Comparison of ENCODE assay signal across 18 cellular contexts in the genomic region with DNA sequence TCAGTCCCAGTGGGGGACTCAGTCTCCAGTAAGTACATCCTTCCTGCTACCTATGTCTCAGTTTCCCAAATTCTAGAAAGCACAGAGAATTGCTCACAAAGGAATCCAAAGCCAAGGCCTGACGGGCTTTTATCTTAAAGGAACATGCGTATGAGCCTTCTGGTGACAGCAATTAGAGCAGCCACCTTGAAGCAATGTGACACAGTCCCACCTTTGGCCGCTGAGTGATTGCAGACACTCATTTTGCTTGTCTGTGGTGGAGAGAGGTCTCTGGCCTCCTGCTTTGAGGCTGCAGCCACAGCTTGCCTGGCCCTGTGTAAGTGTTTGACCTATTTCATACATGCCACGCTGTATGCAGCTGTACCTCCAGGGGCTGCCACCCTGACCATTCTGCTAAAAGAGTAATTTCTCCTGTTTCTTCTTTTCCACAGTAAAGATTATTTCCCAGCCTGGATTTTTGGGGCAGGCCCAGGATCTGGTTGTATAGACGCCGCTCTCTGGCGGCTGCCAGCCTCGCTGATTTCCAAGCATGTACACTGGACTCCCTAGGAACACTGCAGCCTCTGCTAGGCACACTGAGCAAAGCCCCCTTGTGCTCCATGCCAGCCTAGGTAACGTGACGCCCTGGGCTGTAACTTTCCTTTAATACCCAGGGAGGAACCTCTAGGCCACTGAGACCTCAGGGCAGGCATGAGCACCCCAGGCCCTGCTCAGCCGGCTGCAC. TPM values are rescaled to one million over a fixed set of nuclear protein-coding genes. Genes with fewer than 3 reads are reported as not detected.
DNase-seq lines count a peak whose midpoint lies in the region; ATAC-seq, FAIRE-seq and TF ChIP-seq lines count a peak whose summit lies in the region.
"Had no signal": no experiment of that assay in that cellular context is flagged by ENCODE, and none has a peak within 500 bp of the region (broad histone marks: within the 10 kb centered on the region; RNA-seq: fewer than 3 reads in every experiment).

No MANE protein-coding gene starts in this region.

- CTCF ChIA-PET in K562 (lab: Yijun Ruan, JAX; ENCODE audit: low intra/inter-chr PET ratio): no interaction called here

- BruUV-seq in K562 (replicated peaks; lab: Mats Ljungman, UMichigan): no TSS peak

- DNase-seq in T-helper 2 cell treated with Interferon-gamma antibody and Interleukin-4, amounts not matched to agents 5 μg/mL and 100 μg/mL, for 36 hours (ENCODE audit: low spot score): no peak
- DNase-seq in T-helper 2 cell: no peak
- peak; percentile 23 to 79 (median 32) for DNase-seq in K562 (ENCODE audit: extremely low read depth in 1 of 4, low spot score in 3 of 4)
- no peak for DNase-seq in neural progenitor cell (ENCODE audit: low spot score)
- DNase-seq in stimulated activated naive CD4-positive, alpha-beta T cell treated with Interleukin-2 at 50 U/mL for 16 hours (lab: John Stamatoyannopoulos, UW): no peak
- no peak for DNase-seq in left lung
- no peak for DNase-seq in ACHN

- peak overlapping the region; percentile 12; the same call in 1 of the 2 replicates for H3K4me2 ChIP-seq in K562 (ENCODE audit: insufficient read depth, low read length)
- H3K4me2 ChIP-seq in neural progenitor cell: no peak overlapping the region
- H3K4me2 ChIP-seq: KMS-11 had no signal

- intact Hi-C loops in K562 (cut with micrococcal nuclease) (no loop called here), left lung (cut with DNase I) (no loop called here)

- H3K27me3 ChIP-seq in HUES48 (ENCODE audit: control insufficient read depth, insufficient read depth, low read length) (no peaks in the 10 kb centered on the region), K562 (ENCODE audit: control insufficient read depth in 2 of 2, insufficient read depth in 2 of 2, low read length in 2 of 2) (no peaks in the 10 kb centered on the region), neural progenitor cell (peaks cover 4% of the 10 kb centered on the region), left lung (peaks cover 0 to 36% of the 10 kb centered on the region in 2 donors)

- H3K79me2 ChIP-seq in K562 (ENCODE audit: control insufficient read depth, insufficient read depth, low read length) (peaks cover 7% of the 10 kb centered on the region; the same call in 1 of the 3 replicates), neural progenitor cell (ENCODE audit: low read depth) (no peaks in the 10 kb centered on the region)
- H3K79me2 ChIP-seq: parathyroid adenoma had no signal

- H2AFZ ChIP-seq in K562 (ENCODE audit: low read depth, low read length) (no peak overlapping the region), neural progenitor cell (replicated peaks) (peak overlapping the region; percentile 85)
- H2AFZ ChIP-seq: parathyroid adenoma had no signal

- no peak for TF ChIP-seq POLR2A in K562 (conservative IDR thresholded peaks at IDR 0.05)

- 60% methylated on average over 10 of the region's 11 CpGs for WGBS in K562 (ENCODE audit: insufficient coverage, low coverage, missing lambda C conversion rate)

- in situ Hi-C loops in K562 (cut with MboI): no loop called here
- in situ Hi-C loops in ACHN (cut with HindIII; ENCODE audit: low pct_ligation_motif_present, low pct_unique_long_range_greater_than_20kb, low sequenced_read_pairs): no loop called here

- ATAC-seq in K562 (peak; percentile 63), left lung (no peak)
- ATAC-seq: Right ventricle myocardium inferior had no signal

- H3K9ac ChIP-seq in HUES48 (ENCODE audit: low read depth, low read length) (no peak overlapping the region), K562 (ENCODE audit: insufficient read depth in 1 of 2, low read depth in 2 of 2, low read length in 2 of 2) (peak overlapping the region in 1 of 2 experiments; percentile 75; a peak in 2 of 4 replicates), neural progenitor cell (no peak overlapping the region)
- H3K9ac ChIP-seq: KMS-11, parathyroid adenoma had no signal

- H3K36me3 ChIP-seq in HUES48 (ENCODE audit: control insufficient read depth, insufficient read depth, low read length) (no peaks in the 10 kb centered on the region), K562 (ENCODE audit: control insufficient read depth, insufficient read depth, low read length) (peaks cover 92% of the 10 kb centered on the region), neural progenitor cell (no peaks in the 10 kb centered on the region), left lung (no peaks in the 10 kb centered on the region)

- TF ChIP-seq CTCF in K562 (IDR thresholded peaks at IDR 0.05 in 2 of 3, conservative IDR thresholded peaks at IDR 0.05 in 1 of 3; ENCODE audit: insufficient read depth in 2 of 3, low read depth in 1 of 3, low read length in 3 of 3) (no peak), neural progenitor cell (IDR thresholded peaks at IDR 0.05) (no peak), left lung (IDR thresholded peaks at IDR 0.05) (no peak)

- TF ChIP-seq RAD21 in K562 (CRISPR knock-in tag; conservative IDR thresholded peaks at IDR 0.05 in 1 of 2, IDR thresholded peaks at IDR 0.05 in 1 of 2): no peak

- peaks cover 84% of the 10 kb centered on the region for H3K36me3 Mint-ChIP-seq in T-helper 2 cell treated with Interferon-gamma antibody and Interleukin-4, amounts not matched to agents 5 μg/mL and 100 μg/mL, for 36 hours (ENCODE audit: low read depth)
- no peaks in the 10 kb centered on the region for H3K36me3 Mint-ChIP-seq in neural progenitor cell
- H3K36me3 Mint-ChIP-seq: mesothelial cell of epicardium had no signal

- H3K4me3 ChIP-seq in HUES48 (ENCODE audit: low read depth, low read length) (no peak overlapping the region), K562 (no peak overlapping the region), neural progenitor cell (no peak overlapping the region), left lung (no peak overlapping the region)
- H3K4me3 ChIP-seq: heart left ventricle had no signal

- H3K27ac Mint-ChIP-seq in T-helper 2 cell treated with Interferon-gamma antibody and Interleukin-4, amounts not matched to agents 5 μg/mL and 100 μg/mL, for 36 hours: peak overlapping the region; percentile 64
- no peak overlapping the region for H3K27ac Mint-ChIP-seq in neural progenitor cell
- H3K27ac Mint-ChIP-seq: mesothelial cell of epicardium had no signal

- peaks cover 70% of the 10 kb centered on the region for H3K4me1 Mint-ChIP-seq in T-helper 2 cell treated with Interferon-gamma antibody and Interleukin-4, amounts not matched to agents 5 μg/mL and 100 μg/mL, for 36 hours (ENCODE audit: low read depth)
- peaks cover 24% of the 10 kb centered on the region for H3K4me1 Mint-ChIP-seq in neural progenitor cell

- H3K27me3 Mint-ChIP-seq in T-helper 2 cell treated with Interferon-gamma antibody and Interleukin-4, amounts not matched to agents 5 μg/mL and 100 μg/mL, for 36 hours (ENCODE audit: low read depth): no peaks in the 10 kb centered on the region
- peaks cover 17% of the 10 kb centered on the region for H3K27me3 Mint-ChIP-seq in neural progenitor cell (ENCODE audit: insufficient read depth, low read depth)

- TF ChIP-seq EP300 in K562 (IDR thresholded peaks at IDR 0.05; ENCODE audit: low read length): no peak

- H3K9me3 ChIP-seq in HUES48 (ENCODE audit: control insufficient read depth, insufficient read depth, low read length) (no peaks in the 10 kb centered on the region), K562 (replicated peaks; ENCODE audit: control insufficient read depth, insufficient read depth, low read depth, low read length) (0 out of 2 replicates have a peak, but pooled peaks cover 3% of the 10 kb centered on the region), neural progenitor cell (ENCODE audit: low read depth) (no peaks in the 10 kb centered on the region), left lung (no peaks in the 10 kb centered on the region)
- H3K9me3 ChIP-seq: heart left ventricle had no signal

- peak overlapping the region; percentile 17 for H3K4me3 Mint-ChIP-seq in T-helper 2 cell treated with Interferon-gamma antibody and Interleukin-4, amounts not matched to agents 5 μg/mL and 100 μg/mL, for 36 hours
- no peak overlapping the region for H3K4me3 Mint-ChIP-seq in neural progenitor cell
- H3K4me3 Mint-ChIP-seq: mesothelial cell of epicardium had no signal

- H3K9me1 ChIP-seq in K562 (ENCODE audit: control insufficient read depth, insufficient read depth, low read length): peaks cover 3% of the 10 kb centered on the region

- peaks cover 8% of the 10 kb centered on the region for H3F3A ChIP-seq in neural progenitor cell (ENCODE audit: low read depth)

- H3K4me1 ChIP-seq in HUES48 (ENCODE audit: control insufficient read depth, insufficient read depth, low read length): peaks cover 5% of the 10 kb centered on the region
- peaks cover 24 to 40% of the 10 kb centered on the region in 2 experiments for H3K4me1 ChIP-seq in K562 (replicated peaks in 1 of 2; ENCODE audit: control insufficient read depth in 2 of 2, insufficient read depth in 2 of 2, low read length in 2 of 2)
- peaks cover 7% of the 10 kb centered on the region for H3K4me1 ChIP-seq in neural progenitor cell
- H3K4me1 ChIP-seq in left lung: peaks cover 0 to 50% of the 10 kb centered on the region in 2 donors
- H3K4me1 ChIP-seq: parathyroid adenoma had no signal

- peak overlapping the region; percentile 0 for H3K27ac ChIP-seq in HUES48 (ENCODE audit: low read depth, low read length)
- H3K27ac ChIP-seq in K562 (ENCODE audit: extremely low read depth, low read depth, low read length): peak overlapping the region; percentile 95
- H3K27ac ChIP-seq in neural progenitor cell: no peak overlapping the region
- H3K27ac ChIP-seq in left lung: no peak overlapping the region
- H3K27ac ChIP-seq: heart left ventricle, KMS-11, parathyroid adenoma had no signal

- FAIRE-seq in K562 (lab: Jason Lieb, UNC): peak; percentile 91
- FAIRE-seq: colon, small intestine had no signal

- H3K9me3 Mint-ChIP-seq in T-helper 2 cell treated with Interferon-gamma antibody and Interleukin-4, amounts not matched to agents 5 μg/mL and 100 μg/mL, for 36 hours: no peaks in the 10 kb centered on the region
- H3K9me3 Mint-ChIP-seq in neural progenitor cell: no peaks in the 10 kb centered on the region
- H3K9me3 Mint-ChIP-seq: mesothelial cell of epicardium had no signal

- POLR2A ChIA-PET in K562 (lab: Yijun Ruan, JAX): interaction anchor here (0.5 to 2.4 kb wide), 5 partner anchors 12 to 763 kb away, joined by 3 to 13 read pairs (median 3); no protein-coding TSS in a partner anchor

- H4K20me1 ChIP-seq in K562 (replicated peaks; ENCODE audit: control insufficient read depth, insufficient read depth, low read length) (no peaks in the 10 kb centered on the region), neural progenitor cell (ENCODE audit: low read depth) (no peaks in the 10 kb centered on the region)

RNA-seq across cellular contexts. Expression of a gene that starts 1.1 kb away (rescaled TPM):
- total RNA-seq in K562 (2011; cell fraction: chromatin; rRNA removed; ENCODE audit: low replicate concordance): 16.1 and 33.1 TPM in 2 replicates
- 8.2 and 8.4 TPM in 2 replicates for total RNA-seq in K562 (2011; cell fraction: nucleolus; rRNA removed)
- total RNA-seq in K562 (2011; cell fraction: nucleoplasm; rRNA removed): 15.8 and 17.9 TPM in 2 replicates
- total RNA-seq in K562 (2014; rRNA removed) (12.0 and 14.2 TPM in 2 replicates), K562 (2014; rRNA removed; fragmentation: Illumina TruSeq; extraction: Trizol) (13.9 and 17.0 TPM in 2 replicates), K562 (2015; rRNA removed; fragmentation: Illumina TruSeq; extraction: Trizol) (5.3 and 5.6 TPM in 2 replicates), K562 (2021) (11.2 and 12.8 TPM in 2 replicates), neural progenitor cell (ENCODE audit: low replicate concordance) (not detected in 2 replicates), left lung (under 1 TPM; 0.17 to 0.42 TPM)
- polyA plus RNA-seq in K562 (2011; rRNA removed) (3.2 and 10.9 TPM in 2 replicates), K562 (2014; fragmentation: Illumina TruSeq; extraction: Trizol) (9.4 and 11.8 TPM in 2 replicates), K562 (2014; fragmentation: Nextera tagmentation; extraction: Ambion mirVana) (1 to 10 TPM; 5.7 to 8.7 TPM), K562 (2014; rRNA removed) (13.2 and 14.5 TPM in 2 replicates)
- 1.0 and 1.5 TPM in 2 replicates for polyA plus RNA-seq in K562 (2011; cell fraction: cytosol; rRNA removed)
- 1.7 and 4.9 TPM in 2 replicates for polyA plus RNA-seq in K562 (2011; cell fraction: nucleus; rRNA removed)
- 4.9 and 8.2 TPM in 2 replicates for polyA plus RNA-seq in K562 (2012)
- polyA minus RNA-seq in K562 (2011; rRNA and poly(A)+ RNA removed): 4.7 and 10.9 TPM in 2 replicates
- 1.0 and 3.1 TPM in 2 replicates for polyA minus RNA-seq in K562 (2011; cell fraction: cytosol; rRNA and poly(A)+ RNA removed)
- 2.2 and 2.6 TPM in 2 replicates for polyA minus RNA-seq in K562 (2011; cell fraction: nucleus; rRNA and poly(A)+ RNA removed)
- total RNA-seq: A172, epithelial cell of proximal tubule, mesothelial cell of epicardium, Right ventricle myocardium inferior had no signal
- polyA plus RNA-seq: heart left ventricle, keratinocyte had no signal

RNA-seq across cellular contexts. Expression of a gene that starts 35.7 kb away (rescaled TPM):
- 0.04 and 0.25 TPM in 2 replicates for total RNA-seq in K562 (2011; cell fraction: chromatin; rRNA removed; ENCODE audit: low replicate concordance)
- total RNA-seq in K562 (2011; cell fraction: nucleolus; rRNA removed): under 0.01 and 0.17 TPM in 2 replicates
- 0.07 and 0.15 TPM in 2 replicates for total RNA-seq in K562 (2011; cell fraction: nucleoplasm; rRNA removed)
- total RNA-seq in K562 (2014; rRNA removed): 0.04 and 0.05 TPM in 2 replicates
- 0.03 and 0.04 TPM in 2 replicates for total RNA-seq in K562 (2014; rRNA removed; fragmentation: Illumina TruSeq; extraction: Trizol)
- total RNA-seq in K562 (2015; rRNA removed; fragmentation: Illumina TruSeq; extraction: Trizol): under 0.01 and 0.04 TPM in 2 replicates
- 0.07 and 0.13 TPM in 2 replicates for total RNA-seq in K562 (2021)
- 0.03 and 0.10 TPM in 2 replicates for polyA plus RNA-seq in K562 (2011; rRNA removed)
- polyA plus RNA-seq in K562 (2011; cell fraction: cytosol; rRNA removed): 0.01 and 0.03 TPM in 2 replicates
- polyA plus RNA-seq in K562 (2011; cell fraction: nucleus; rRNA removed): 0.03 and 0.18 TPM in 2 replicates
- polyA plus RNA-seq in K562 (2012): 0.01 and 0.07 TPM in 2 replicates
- 0.03 TPM in 1 of 2 replicates, not detected in the other for polyA plus RNA-seq in K562 (2014; fragmentation: Illumina TruSeq; extraction: Trizol)
- under 1 TPM in 1 of 2 experiments, not detected in 1; 0.01 TPM for polyA plus RNA-seq in K562 (2014; fragmentation: Nextera tagmentation; extraction: Ambion mirVana)
- 0.04 and 0.05 TPM in 2 replicates for polyA plus RNA-seq in K562 (2014; rRNA removed)
- polyA minus RNA-seq in K562 (2011; rRNA and poly(A)+ RNA removed): 0.06 and 0.07 TPM in 2 replicates
- polyA minus RNA-seq in K562 (2011; cell fraction: cytosol; rRNA and poly(A)+ RNA removed): not detected in 2 replicates
- 0.11 and 0.67 TPM in 2 replicates for polyA minus RNA-seq in K562 (2011; cell fraction: nucleus; rRNA and poly(A)+ RNA removed)
- 0.09 and 0.56 TPM in 2 replicates for total RNA-seq in neural progenitor cell (ENCODE audit: low replicate concordance)
- under 1 TPM; 0.64 to 0.73 TPM for total RNA-seq in left lung
- total RNA-seq: A172 had no signal

RNA-seq across cellular contexts. Expression of a gene that starts 58.2 kb away (rescaled TPM):
- total RNA-seq in K562 (2011; cell fraction: chromatin; rRNA removed; ENCODE audit: low replicate concordance): 119 and 120 TPM in 2 replicates
- total RNA-seq in K562 (2011; cell fraction: nucleolus; rRNA removed): 83.6 and 92.2 TPM in 2 replicates
- 114 and 167 TPM in 2 replicates for total RNA-seq in K562 (2011; cell fraction: nucleoplasm; rRNA removed)
- total RNA-seq in K562 (2014; rRNA removed) (67.9 and 83.1 TPM in 2 replicates), K562 (2014; rRNA removed; fragmentation: Illumina TruSeq; extraction: Trizol) (43.0 and 46.6 TPM in 2 replicates), K562 (2015; rRNA removed; fragmentation: Illumina TruSeq; extraction: Trizol) (29.5 and 30.2 TPM in 2 replicates), K562 (2021) (62.2 and 71.4 TPM in 2 replicates), neural progenitor cell (ENCODE audit: low replicate concordance) (not detected in 2 replicates), left lung (1 to 10 TPM; 2.3 to 3.4 TPM)
- polyA plus RNA-seq in K562 (2011; rRNA removed) (22.0 and 60.4 TPM in 2 replicates), K562 (2014; fragmentation: Illumina TruSeq; extraction: Trizol) (67.6 and 69.5 TPM in 2 replicates), K562 (2014; fragmentation: Nextera tagmentation; extraction: Ambion mirVana) (1 to 10 TPM; 4.8 to 8.8 TPM), K562 (2014; rRNA removed) (76.8 and 88.7 TPM in 2 replicates)
- 20.3 and 83.5 TPM in 2 replicates for polyA plus RNA-seq in K562 (2011; cell fraction: cytosol; rRNA removed)
- 34.5 and 117 TPM in 2 replicates for polyA plus RNA-seq in K562 (2011; cell fraction: nucleus; rRNA removed)
- 57.6 and 120 TPM in 2 replicates for polyA plus RNA-seq in K562 (2012)
- 22.0 and 65.1 TPM in 2 replicates for polyA minus RNA-seq in K562 (2011; rRNA and poly(A)+ RNA removed)
- 15.4 and 43.7 TPM in 2 replicates for polyA minus RNA-seq in K562 (2011; cell fraction: cytosol; rRNA and poly(A)+ RNA removed)
- polyA minus RNA-seq in K562 (2011; cell fraction: nucleus; rRNA and poly(A)+ RNA removed): 24.7 and 46.7 TPM in 2 replicates
- total RNA-seq: A172, epithelial cell of proximal tubule, mesothelial cell of epicardium had no signal
- polyA plus RNA-seq: keratinocyte had no signal

Comparison
In these comparisons a context has a peak if more than half of its experiments do, and no peak if none do; other contexts are left out.
1. DNase-seq: peak in K562 (4 of 4); none in T-helper 2 cell treated with Interferon-gamma antibody and Interleukin-4, amounts not matched to agents 5 μg/mL and 100 μg/mL, for 36 hours (single experiment), T-helper 2 cell (0 of 5), neural progenitor cell (single experiment), stimulated activated naive CD4-positive, alpha-beta T cell treated with Interleukin-2 at 50 U/mL for 16 hours (single experiment), left lung (0 of 2) and ACHN (single experiment).
2. H3K27ac ChIP-seq: peak in HUES48 (single experiment) and K562 (single experiment); none in neural progenitor cell (single experiment) and left lung (0 of 2).
3. RNA of a gene that starts 58.2 kb away (total RNA-seq): 29.5 to 167 TPM in K562; 2.3 to 3.4 TPM in left lung and not detected in neural progenitor cell; every median in the first group is over 4 times any median in the second.